In the genomic region with DNA sequence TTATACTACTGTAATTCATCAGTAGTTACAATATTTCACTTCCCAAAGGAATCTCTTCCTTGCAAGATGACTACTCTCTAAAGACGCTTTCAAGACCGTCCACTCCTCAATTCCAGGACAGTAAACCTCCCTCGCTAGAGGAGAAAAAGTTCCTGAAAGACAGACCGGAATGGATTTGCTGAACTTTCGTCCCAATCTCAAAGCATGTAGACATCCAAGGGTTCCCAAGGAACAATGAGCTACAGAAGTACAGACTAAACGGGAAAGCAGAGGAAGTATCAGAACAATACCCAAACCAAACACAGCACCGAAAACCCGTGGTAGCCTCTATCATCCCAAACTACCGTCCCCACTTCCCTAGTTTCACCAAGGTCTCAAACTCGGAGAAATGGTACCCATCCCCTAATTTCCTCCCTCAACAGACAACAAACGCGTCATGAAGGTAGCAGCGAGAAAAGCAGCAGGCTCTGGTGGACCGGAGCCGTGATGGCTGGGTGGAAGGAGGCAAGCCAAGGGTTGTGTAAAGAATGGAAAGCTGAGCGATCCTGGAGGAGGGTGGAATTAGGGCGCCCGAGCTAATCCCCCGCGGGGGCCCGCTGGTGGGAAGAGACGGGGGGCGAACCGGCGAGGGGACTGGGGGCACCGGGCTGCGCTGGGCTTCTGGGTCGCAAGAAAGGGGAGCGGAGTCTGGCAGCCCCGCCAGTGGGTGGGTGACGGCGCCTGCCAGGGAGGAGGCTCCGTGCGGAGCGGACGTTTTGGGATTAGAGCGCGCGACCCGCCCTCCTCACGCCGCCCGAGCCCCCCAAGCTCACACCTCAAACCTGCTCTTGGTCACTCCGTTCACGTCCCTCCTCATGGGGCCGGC, we compare ENCODE assay signal across 8 cellular contexts. TPM values are rescaled to one million over a fixed set of nuclear protein-coding genes. Genes with fewer than 3 reads are reported as not detected.
DNase-seq lines count a peak whose midpoint lies in the region; ATAC-seq, FAIRE-seq and TF ChIP-seq lines count a peak whose summit lies in the region.

No MANE protein-coding gene starts in this region.

- no TSS peak for BruUV-seq in K562 (replicated peaks; lab: Mats Ljungman, UMichigan)

- no peak for DNase-seq in AG04450 (ENCODE audit: low read depth, low spot score)
- DNase-seq in NAMALWA (ENCODE audit: low spot score) = peak; percentile 31
- DNase-seq in K562 (ENCODE audit: extremely low read depth in 1 of 4, low spot score in 3 of 4) = peak in 1 of 4 experiments; percentile 27
- peak; percentile 29 for DNase-seq in iris pigment epithelial cell (ENCODE audit: low read depth)
- DNase-seq in smooth muscle cell (lab: John Stamatoyannopoulos, UW; ENCODE audit: unreplicated experiment) = peak; percentile 48
- no peak for DNase-seq in erythroblast (lab: John Stamatoyannopoulos, UW)
- no peak for DNase-seq in dedifferentiated amniotic fluid mesenchymal stem cell (ENCODE audit: extremely low spot score)

- H2AFZ ChIP-seq in K562 (ENCODE audit: low read depth, low read length) (peak overlapping the region; percentile 46), smooth muscle cell (ENCODE audit: low read depth) (peak overlapping the region; percentile 82)

- peak overlapping the region; percentile 83 to 97 for H3K9ac ChIP-seq in K562 (ENCODE audit: insufficient read depth in 1 of 2, low read depth in 2 of 2, low read length in 2 of 2)
- peak overlapping the region; percentile 95 for H3K9ac ChIP-seq in smooth muscle cell (ENCODE audit: low read depth)

- no peak for TF ChIP-seq CTCF in AG04450 (IDR thresholded peaks at IDR 0.05; ENCODE audit: low read depth, low read length)
- TF ChIP-seq CTCF in K562 (IDR thresholded peaks at IDR 0.05 in 2 of 3, conservative IDR thresholded peaks at IDR 0.05 in 1 of 3; ENCODE audit: insufficient read depth in 2 of 3, low read depth in 1 of 3, low read length in 3 of 3) = no peak
- no peak for TF ChIP-seq CTCF in smooth muscle cell (IDR thresholded peaks at IDR 0.05; ENCODE audit: borderline replicate concordance, insufficient read depth, poor library complexity, severe bottlenecking)

- no peak for TF ChIP-seq RAD21 in K562 (CRISPR knock-in tag; conservative IDR thresholded peaks at IDR 0.05 in 1 of 2, IDR thresholded peaks at IDR 0.05 in 1 of 2)

- intact Hi-C loops in K562 (cut with micrococcal nuclease) = loop anchor here (5.0 kb wide), 2 partner anchors 43 to 128 kb away; no protein-coding TSS in a partner anchor

- no peaks in the 10 kb centered on the region; the same call in 1 of the 2 replicates for H3K9me3 ChIP-seq in AG04450 (ENCODE audit: control insufficient read depth, insufficient read depth, low read length)
- no peaks in the 10 kb centered on the region for H3K9me3 ChIP-seq in K562 (replicated peaks; ENCODE audit: control insufficient read depth, insufficient read depth, low read depth, low read length)
- no peaks in the 10 kb centered on the region for H3K9me3 ChIP-seq in smooth muscle cell (replicated peaks; ENCODE audit: low read depth)

- H3K4me3 ChIP-seq in AG04450 (ENCODE audit: low read depth, low read length) (peak overlapping the region; percentile 77), K562 (peak overlapping the region; percentile 96), smooth muscle cell (peak overlapping the region; percentile 96)

- peaks cover 41% of the 10 kb centered on the region for H3K79me2 ChIP-seq in K562 (ENCODE audit: control insufficient read depth, insufficient read depth, low read length)
- peaks cover 39% of the 10 kb centered on the region for H3K79me2 ChIP-seq in smooth muscle cell (ENCODE audit: low read depth)

- WGBS in K562 (ENCODE audit: insufficient coverage, low coverage, missing lambda C conversion rate) = under 1% methylated on average over 40 of the region's 46 CpGs
- 4% methylated on average over 40 of the region's 46 CpGs for WGBS in smooth muscle cell (ENCODE audit: low lambda C conversion rate)

- CTCF ChIA-PET in AG04450 (lab: Charles Lee) = interaction anchor here (0.5 to 0.6 kb wide), 2 partner anchors 85 to 88 kb away, joined by 3 to 5 read pairs; no protein-coding TSS in a partner anchor
- CTCF ChIA-PET in K562 (lab: Yijun Ruan, JAX; ENCODE audit: low intra/inter-chr PET ratio) = no interaction called here

- no peaks in the 10 kb centered on the region for H3K9me1 ChIP-seq in K562 (ENCODE audit: control insufficient read depth, insufficient read depth, low read length)

- POLR2A ChIA-PET in AG04450 (lab: Yijun Ruan, JAX) = interaction anchor here (0.6 to 2.5 kb wide), 4 partner anchors 25 to 81 kb away, joined by 3 to 8 read pairs (median 4); a partner anchor contains a TSS
- POLR2A ChIA-PET in K562 (lab: Yijun Ruan, JAX) = interaction anchor here (0.6 to 4.6 kb wide), 16 partner anchors 8 to 478 kb away, joined by 3 to 14 read pairs (median 3); a partner anchor contains a TSS

- H3K27me3 ChIP-seq in AG04450 (ENCODE audit: control insufficient read depth, insufficient read depth, low read length) (no peaks in the 10 kb centered on the region), K562 (ENCODE audit: control insufficient read depth in 2 of 2, insufficient read depth in 2 of 2, low read length in 2 of 2) (no peaks in the 10 kb centered on the region), smooth muscle cell (ENCODE audit: low read depth) (no peaks in the 10 kb centered on the region)

- ATAC-seq in GM19395 (IDR thresholded peaks at IDR 0.05; ENCODE audit: unreplicated experiment) = peak; percentile 12
- peak; percentile 38 for ATAC-seq in K562

- H3F3A ChIP-seq in smooth muscle cell (ENCODE audit: low read depth) = peaks cover 9% of the 10 kb centered on the region

- TF ChIP-seq POLR2A in K562 (conservative IDR thresholded peaks at IDR 0.05) = no peak
- no peak for TF ChIP-seq POLR2A in erythroblast (IDR thresholded peaks at IDR 0.05; ENCODE audit: low read length)

- H3K4me1 ChIP-seq in K562 (replicated peaks in 1 of 2; ENCODE audit: control insufficient read depth in 2 of 2, insufficient read depth in 2 of 2, low read length in 2 of 2) = peaks cover 9 to 16% of the 10 kb centered on the region in 2 experiments; a peak in 3 of 5 replicates
- peaks cover 6% of the 10 kb centered on the region for H3K4me1 ChIP-seq in smooth muscle cell (ENCODE audit: low read depth)

- peaks cover 11% of the 10 kb centered on the region; the same call in 1 of the 2 replicates for H4K20me1 ChIP-seq in K562 (replicated peaks; ENCODE audit: control insufficient read depth, insufficient read depth, low read length)
- H4K20me1 ChIP-seq in smooth muscle cell (ENCODE audit: low read depth) = peaks cover 53% of the 10 kb centered on the region

- TF ChIP-seq EP300 in K562 (IDR thresholded peaks at IDR 0.05; ENCODE audit: low read length) = no peak

- peak overlapping the region; percentile 99 for H3K4me2 ChIP-seq in K562 (ENCODE audit: insufficient read depth, low read length)
- peak overlapping the region; percentile 93 for H3K4me2 ChIP-seq in smooth muscle cell

- in situ Hi-C loops in K562 (cut with MboI) = no loop called here

- peak; percentile 57 for FAIRE-seq in K562 (lab: Jason Lieb, UNC)

- H3K27ac ChIP-seq in AG04450 (ENCODE audit: low read depth, low read length) (peak overlapping the region; percentile 48), K562 (ENCODE audit: extremely low read depth, low read depth, low read length) (peak overlapping the region; percentile 86), smooth muscle cell (ENCODE audit: low read depth) (peak overlapping the region; percentile 91)

- H3K36me3 ChIP-seq in K562 (ENCODE audit: control insufficient read depth, insufficient read depth, low read length) = peaks cover 11% of the 10 kb centered on the region; the same call in 1 of the 3 replicates
- H3K36me3 ChIP-seq in smooth muscle cell (ENCODE audit: low read depth) = peaks cover 2% of the 10 kb centered on the region

RNA-seq across cellular contexts. Expression of a gene that starts 0.6 kb away (rescaled TPM):
- polyA plus RNA-seq in AG04450 (2011; rRNA removed) = 5.7 and 6.7 TPM in 2 replicates
- 11.7 and 13.2 TPM in 2 replicates for polyA minus RNA-seq in AG04450 (2011; rRNA and poly(A)+ RNA removed)
- 21.3 and 41.9 TPM in 2 replicates for total RNA-seq in K562 (2011; cell fraction: chromatin; rRNA removed; ENCODE audit: low replicate concordance)
- total RNA-seq in K562 (2011; cell fraction: nucleolus; rRNA removed) = 11.3 and 12.9 TPM in 2 replicates
- 24.6 and 38.2 TPM in 2 replicates for total RNA-seq in K562 (2011; cell fraction: nucleoplasm; rRNA removed)
- 5.1 and 6.9 TPM in 2 replicates for total RNA-seq in K562 (2014; rRNA removed)
- 8.6 and 11.7 TPM in 2 replicates for total RNA-seq in K562 (2014; rRNA removed; fragmentation: Illumina TruSeq; extraction: Trizol)
- total RNA-seq in K562 (2015; rRNA removed; fragmentation: Illumina TruSeq; extraction: Trizol) = 5.6 and 6.3 TPM in 2 replicates
- 13.6 and 15.1 TPM in 2 replicates for total RNA-seq in K562 (2021)
- polyA plus RNA-seq in K562 (2011; rRNA removed) = 9.4 and 10.4 TPM in 2 replicates
- polyA plus RNA-seq in K562 (2011; cell fraction: cytosol; rRNA removed) = 7.3 and 7.9 TPM in 2 replicates
- polyA plus RNA-seq in K562 (2011; cell fraction: nucleus; rRNA removed) = 9.1 and 10.9 TPM in 2 replicates
- polyA plus RNA-seq in K562 (2012) = 4.6 and 6.6 TPM in 2 replicates
- polyA plus RNA-seq in K562 (2014; fragmentation: Illumina TruSeq; extraction: Trizol) = 6.2 and 6.3 TPM in 2 replicates
- polyA plus RNA-seq in K562 (2014; fragmentation: Nextera tagmentation; extraction: Ambion mirVana) = 1 to 10 TPM; 1.8 to 3.0 TPM
- 4.5 and 4.7 TPM in 2 replicates for polyA plus RNA-seq in K562 (2014; rRNA removed)
- 18.0 and 22.0 TPM in 2 replicates for polyA minus RNA-seq in K562 (2011; rRNA and poly(A)+ RNA removed)
- polyA minus RNA-seq in K562 (2011; cell fraction: cytosol; rRNA and poly(A)+ RNA removed) = 10.3 and 10.8 TPM in 2 replicates
- 3.2 and 5.2 TPM in 2 replicates for polyA minus RNA-seq in K562 (2011; cell fraction: nucleus; rRNA and poly(A)+ RNA removed)
- 13.6 and 19.9 TPM in 2 replicates for total RNA-seq in smooth muscle cell
- 8.0 and 10.9 TPM in 2 replicates for polyA plus RNA-seq in smooth muscle cell

RNA-seq across cellular contexts. Expression of a gene that starts 50.3 kb away (rescaled TPM):
- polyA plus RNA-seq in AG04450 (2011; rRNA removed) (36.9 and 43.9 TPM in 2 replicates), K562 (2011; rRNA removed) (35.7 and 55.2 TPM in 2 replicates), K562 (2014; fragmentation: Illumina TruSeq; extraction: Trizol) (54.6 and 59.8 TPM in 2 replicates), K562 (2014; fragmentation: Nextera tagmentation; extraction: Ambion mirVana) (10 to 100 TPM; 14.0 to 14.1 TPM), K562 (2014; rRNA removed) (32.0 and 38.8 TPM in 2 replicates), smooth muscle cell (9.5 and 11.2 TPM in 2 replicates)
- polyA minus RNA-seq in AG04450 (2011; rRNA and poly(A)+ RNA removed) = 38.6 and 48.5 TPM in 2 replicates
- 74.2 and 86.9 TPM in 2 replicates for total RNA-seq in K562 (2011; cell fraction: chromatin; rRNA removed; ENCODE audit: low replicate concordance)
- total RNA-seq in K562 (2011; cell fraction: nucleolus; rRNA removed) = 43.0 and 57.4 TPM in 2 replicates
- 51.0 and 62.5 TPM in 2 replicates for total RNA-seq in K562 (2011; cell fraction: nucleoplasm; rRNA removed)
- total RNA-seq in K562 (2014; rRNA removed) (28.8 and 29.0 TPM in 2 replicates), K562 (2014; rRNA removed; fragmentation: Illumina TruSeq; extraction: Trizol) (46.7 and 52.0 TPM in 2 replicates), K562 (2015; rRNA removed; fragmentation: Illumina TruSeq; extraction: Trizol) (46.1 and 48.1 TPM in 2 replicates), K562 (2021) (46.5 and 51.2 TPM in 2 replicates), smooth muscle cell (20.7 and 25.3 TPM in 2 replicates)
- 24.1 and 25.9 TPM in 2 replicates for polyA plus RNA-seq in K562 (2011; cell fraction: cytosol; rRNA removed)
- polyA plus RNA-seq in K562 (2011; cell fraction: nucleus; rRNA removed) = 31.0 and 41.8 TPM in 2 replicates
- 23.4 and 33.6 TPM in 2 replicates for polyA plus RNA-seq in K562 (2012)
- 58.6 and 80.9 TPM in 2 replicates for polyA minus RNA-seq in K562 (2011; rRNA and poly(A)+ RNA removed)
- 21.6 and 40.0 TPM in 2 replicates for polyA minus RNA-seq in K562 (2011; cell fraction: cytosol; rRNA and poly(A)+ RNA removed)
- polyA minus RNA-seq in K562 (2011; cell fraction: nucleus; rRNA and poly(A)+ RNA removed) = 24.0 and 33.7 TPM in 2 replicates

Comparison
In these comparisons a context has a peak if more than half of its experiments do, and no peak if none do; other contexts are left out.
1. DNase-seq: peak in NAMALWA (single experiment), iris pigment epithelial cell (single experiment) and smooth muscle cell (single experiment); none in AG04450 (single experiment), erythroblast (0 of 2) and dedifferentiated amniotic fluid mesenchymal stem cell (single experiment).
2. Peak in every context shown above with its lines, with median percentiles within 50 percentile points of each other: H3K27ac ChIP-seq and H3K4me3 ChIP-seq.